Comparison of ENCODE assay signal across 1 cellular context in the genomic region with DNA sequence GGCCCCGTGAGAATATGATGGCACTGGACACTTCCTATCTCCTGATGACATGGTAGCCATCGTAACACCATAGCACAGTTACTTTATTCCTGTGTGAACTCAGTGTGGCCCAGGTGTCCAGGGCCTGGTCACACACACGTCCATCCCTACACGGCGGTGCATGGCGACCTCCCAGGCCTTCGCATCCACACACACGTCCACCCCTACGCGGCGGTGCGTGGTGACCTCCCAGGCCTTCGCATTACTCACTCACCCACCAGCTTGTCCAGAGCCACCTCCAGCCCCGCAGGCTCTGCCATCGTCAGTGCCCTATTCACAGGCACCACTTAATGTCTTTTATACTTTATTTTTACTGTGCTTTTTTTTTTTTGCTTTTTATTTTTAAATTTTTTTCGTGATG.
TF ChIP-seq lines count a peak whose summit lies in the region.

No MANE protein-coding gene starts in this region.

TF ChIP-seq in IMR-90, 13 proteins besides CTCF, POLR2A, EP300 and RAD21:
- TF ChIP-seq SMC3 (IDR thresholded peaks at IDR 0.05; ENCODE audit: low read depth, low read length): no peak
- TF ChIP-seq MAZ (IDR thresholded peaks at IDR 0.05; ENCODE audit: borderline replicate concordance, low read depth, low read length): no peak
- no peak for TF ChIP-seq BHLHE40 (IDR thresholded peaks at IDR 0.05; ENCODE audit: low read depth, low read length)
- no peak for TF ChIP-seq CHD1 (IDR thresholded peaks at IDR 0.05; ENCODE audit: low read depth, low read length)
- no peak for TF ChIP-seq RCOR1 (IDR thresholded peaks at IDR 0.05; ENCODE audit: insufficient replicate concordance, low read length)
- no peak for TF ChIP-seq MAFK (IDR thresholded peaks at IDR 0.05; ENCODE audit: low read depth, low read length)
- TF ChIP-seq MXI1 (IDR thresholded peaks at IDR 0.05; ENCODE audit: borderline replicate concordance, low read depth, low read length): no peak
- TF ChIP-seq NFE2L2 (IDR thresholded peaks at IDR 0.05; ENCODE audit: low read depth, low read length): no peak
- TF ChIP-seq USF2 (IDR thresholded peaks at IDR 0.05; ENCODE audit: low read depth, low read length): no peak
- no peak for TF ChIP-seq FOS (IDR thresholded peaks at IDR 0.05; ENCODE audit: low read depth, low read length)
- no peak for TF ChIP-seq CEBPB (IDR thresholded peaks at IDR 0.05; ENCODE audit: low read depth, low read length)
- TF ChIP-seq ELK1 (IDR thresholded peaks at IDR 0.05; ENCODE audit: borderline replicate concordance, low read depth, low read length): no peak
- no peak for TF ChIP-seq RFX5 (IDR thresholded peaks at IDR 0.05; ENCODE audit: low read depth, low read length)
